Comparison of ENCODE assay signal across 3 cellular contexts in genomic region chr2:111122631-111123421, GRCh38.
A peak's percentile ranks its signal among the peaks of the same experiment; 100 is the strongest.
TF ChIP-seq lines count a peak whose summit lies in the region.

No MANE protein-coding gene starts in this region.

TF ChIP-seq in IMR-90, 13 proteins besides CTCF, POLR2A, EP300 and RAD21:
- TF ChIP-seq CHD1 (IDR thresholded peaks at IDR 0.05; ENCODE audit: low read depth, low read length), result no peak
- TF ChIP-seq ELK1 (IDR thresholded peaks at IDR 0.05; ENCODE audit: borderline replicate concordance, low read depth, low read length), result no peak
- no peak for TF ChIP-seq USF2 (IDR thresholded peaks at IDR 0.05; ENCODE audit: low read depth, low read length)
- peak; percentile 98 for TF ChIP-seq MAFK (IDR thresholded peaks at IDR 0.05; ENCODE audit: low read depth, low read length)
- no peak for TF ChIP-seq RFX5 (IDR thresholded peaks at IDR 0.05; ENCODE audit: low read depth, low read length)
- TF ChIP-seq SMC3 (IDR thresholded peaks at IDR 0.05; ENCODE audit: low read depth, low read length), result no peak
- no peak for TF ChIP-seq FOS (IDR thresholded peaks at IDR 0.05; ENCODE audit: low read depth, low read length)
- TF ChIP-seq RCOR1 (IDR thresholded peaks at IDR 0.05; ENCODE audit: insufficient replicate concordance, low read length), result no peak
- 0 out of 2 replicates have a peak, but pooled peaks have one; percentile 22 for TF ChIP-seq MAZ (IDR thresholded peaks at IDR 0.05; ENCODE audit: borderline replicate concordance, low read depth, low read length)
- TF ChIP-seq NFE2L2 (IDR thresholded peaks at IDR 0.05; ENCODE audit: low read depth, low read length), result no peak
- peak; percentile 31; the same call in 1 of the 2 replicates for TF ChIP-seq MXI1 (IDR thresholded peaks at IDR 0.05; ENCODE audit: borderline replicate concordance, low read depth, low read length)
- 0 out of 2 replicates have a peak, but pooled peaks have one; percentile 1 for TF ChIP-seq CEBPB (IDR thresholded peaks at IDR 0.05; ENCODE audit: low read depth, low read length)
- TF ChIP-seq BHLHE40 (IDR thresholded peaks at IDR 0.05; ENCODE audit: low read depth, low read length), result no peak; the same call in 1 of the 2 replicates

TF ChIP-seq in SK-N-SH, 30 proteins besides CTCF, POLR2A, EP300 and RAD21:
- TF ChIP-seq MAX (IDR thresholded peaks at IDR 0.05; ENCODE audit: low read depth) (no peak), MXI1 (IDR thresholded peaks at IDR 0.05; ENCODE audit: low read depth, low read length) (peak; percentile 62; the same call in 1 of the 2 replicates)

TF ChIP-seq in K562, 482 proteins besides CTCF, POLR2A, EP300 and RAD21 (continues in another document):
- TF ChIP-seq ARID4B (CRISPR knock-in tag; IDR thresholded peaks at IDR 0.05) (peak; percentile 87), ZC3H8 (IDR thresholded peaks at IDR 0.05) (no peak), ZMIZ1 (IDR thresholded peaks at IDR 0.05; ENCODE audit: low read depth in 2 of 2, low read length in 2 of 2) (no peak), FOXJ2 (tag; IDR thresholded peaks at IDR 0.05) (no peak), ATF1 (CRISPR knock-in tag; IDR thresholded peaks at IDR 0.05) (no peak), ATF1 (tag; IDR thresholded peaks at IDR 0.05) (peak; percentile 41), KDM1A (IDR thresholded peaks at IDR 0.05) (no peak), MEF2D (tag; conservative IDR thresholded peaks at IDR 0.05; ENCODE audit: low read depth) (no peak), ZNF644 (tag; IDR thresholded peaks at IDR 0.05; ENCODE audit: low read depth) (no peak), MLLT1 (IDR thresholded peaks at IDR 0.05) (no peak), MNT (conservative IDR thresholded peaks at IDR 0.05) (peak in 1 of 2 experiments; percentile 31; a peak in 1 of 4 replicates), ZNF511 (CRISPR knock-in tag; IDR thresholded peaks at IDR 0.05) (peak; percentile 59; the same call in 1 of the 2 replicates), MYBL2 (IDR thresholded peaks at IDR 0.05; ENCODE audit: low read depth) (no peak), MYBL2 (CRISPR knock-in tag; IDR thresholded peaks at IDR 0.05; ENCODE audit: borderline replicate concordance) (no peak), ZNF140 (CRISPR knock-in tag; IDR thresholded peaks at IDR 0.05) (no peak), MTF1 (CRISPR knock-in tag; IDR thresholded peaks at IDR 0.05; ENCODE audit: borderline replicate concordance) (no peak), HOMEZ (CRISPR knock-in tag; IDR thresholded peaks at IDR 0.05) (peak; percentile 64; the same call in 1 of the 2 replicates), LCOR (CRISPR knock-in tag; IDR thresholded peaks at IDR 0.05) (peak; percentile 39; the same call in 1 of the 2 replicates), IFI16 (CRISPR knock-in tag; IDR thresholded peaks at IDR 0.05) (no peak), MAX (CRISPR knock-in tag; IDR thresholded peaks at IDR 0.05) (peak; percentile 40; the same call in 1 of the 2 replicates), ZNF143 (CRISPR knock-in tag; IDR thresholded peaks at IDR 0.05) (peak; percentile 43; the same call in 1 of the 2 replicates), FOXP1 (CRISPR knock-in tag; IDR thresholded peaks at IDR 0.05) (peak; percentile 75), ZNF398 (CRISPR knock-in tag; IDR thresholded peaks at IDR 0.05) (no peak), ZNF77 (CRISPR knock-in tag; IDR thresholded peaks at IDR 0.05) (no peak), HMG20A (CRISPR knock-in tag; conservative IDR thresholded peaks at IDR 0.05) (no peak), ATF2 (CRISPR knock-in tag; IDR thresholded peaks at IDR 0.05) (no peak), ARID2 (IDR thresholded peaks at IDR 0.05) (no peak), ZBTB49 (CRISPR knock-in tag; IDR thresholded peaks at IDR 0.05; ENCODE audit: borderline replicate concordance) (no peak)
